Comparison of ENCODE assay signal across 8 cellular contexts in the genomic region with DNA sequence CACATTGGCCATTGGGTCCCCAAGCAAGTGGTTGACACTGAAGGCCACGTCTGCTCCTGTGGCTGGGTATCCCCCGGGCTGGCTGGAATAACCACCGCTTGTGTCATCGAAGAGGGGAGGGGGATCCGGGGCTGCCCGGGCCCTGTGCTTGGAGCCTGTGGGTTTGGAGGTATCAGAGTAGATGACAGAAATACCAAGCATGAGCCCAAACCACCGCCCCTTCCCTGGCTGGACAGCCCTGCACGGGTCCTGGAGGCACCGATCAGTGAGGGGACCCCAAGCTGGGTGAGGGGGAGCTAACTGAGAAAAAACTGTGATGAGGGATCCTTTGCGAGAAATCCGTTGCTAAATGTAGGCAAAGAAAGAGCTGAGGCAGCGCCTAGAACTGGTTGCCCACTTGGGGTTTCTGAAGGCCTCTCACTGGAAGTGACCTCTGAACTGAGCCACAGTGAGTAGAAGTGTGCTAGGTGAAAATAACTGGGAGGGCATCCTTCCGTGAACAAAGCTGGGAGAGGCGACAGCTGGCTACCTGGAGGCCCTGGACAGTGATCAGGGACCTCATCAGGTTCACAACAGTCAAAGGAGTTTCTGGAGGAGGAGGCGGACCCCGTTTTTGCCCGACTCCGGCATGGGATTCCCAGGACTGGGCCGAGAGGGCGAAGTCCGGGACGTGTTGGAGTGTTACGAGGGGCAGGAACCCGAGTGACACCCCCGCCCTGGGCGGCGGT. TPM values are rescaled to one million over a fixed set of nuclear protein-coding genes. Genes with fewer than 3 reads are reported as not detected.
DNase-seq lines count a peak whose midpoint lies in the region; ATAC-seq and TF ChIP-seq lines count a peak whose summit lies in the region.

No MANE protein-coding gene starts in this region.

- DNase-seq in activated T-cell treated with anti-CD3 and anti-CD28 coated beads, Interleukin-2, amount 50 U/mL, for 72 hours, result no peak
- DNase-seq in activated T-cell treated with anti-CD3 and anti-CD28 coated beads, Interleukin-2, amount 50 U/mL, for 1 hour, result no peak
- DNase-seq in T-cell (no peak), foreskin fibroblast (no peak), retina (peak; percentile 62), H4 (ENCODE audit: low spot score) (no peak), cerebellar cortex (ENCODE audit: low spot score) (no peak)

- peak overlapping the region; percentile 81 to 87 for H3K4me3 ChIP-seq in foreskin fibroblast (ENCODE audit: low read depth in 1 of 2, low read length in 2 of 2)

- H3K9me3 Mint-ChIP-seq in activated T-cell treated with anti-CD3 and anti-CD28 coated beads, Interleukin-2, amount 50 U/mL, for 72 hours, result no peaks in the 10 kb centered on the region
- no peaks in the 10 kb centered on the region for H3K9me3 Mint-ChIP-seq in T-cell

- CTCF ChIA-PET in T-cell (lab: Charles Lee), result interaction anchor here in 1 of 2 donors (1.0 to 2.5 kb wide), 7 partner anchors 16 to 150 kb away, joined by 3 to 34 read pairs (median 3); partner anchors contain the start of genes MRPL11 and NPAS4

- POLR2A ChIA-PET in T-cell (lab: Charles Lee), result interaction anchor here (0.6 to 1.4 kb wide), 7 partner anchors 20 to 967 kb away, joined by 3 to 8 read pairs (median 4); partner anchors contain the start of genes CD248 (in 1 of the 2), RAB1B (in 1 of the 2) and RBM4B (in 1 of the 2)

- ATAC-seq in activated T-cell treated with anti-CD3 and anti-CD28 coated beads, Interleukin-2, amount 50 U/mL, for 72 hours (replicated peaks in 1 of 2), result no peak
- no peak for ATAC-seq in T-cell (replicated peaks in 1 of 4)
- no peak for ATAC-seq in HG02623 (IDR thresholded peaks at IDR 0.05; ENCODE audit: unreplicated experiment)

- peak overlapping the region; percentile 52 for H3K27ac Mint-ChIP-seq in activated T-cell treated with anti-CD3 and anti-CD28 coated beads, Interleukin-2, amount 50 U/mL, for 72 hours
- H3K27ac Mint-ChIP-seq in T-cell, result peak overlapping the region; percentile 79 to 84

- H3K4me1 Mint-ChIP-seq in activated T-cell treated with anti-CD3 and anti-CD28 coated beads, Interleukin-2, amount 50 U/mL, for 72 hours (ENCODE audit: low read depth), result peaks cover 28% of the 10 kb centered on the region
- peaks cover 33 to 47% (median 37%) of the 10 kb centered on the region in 3 donors for H3K4me1 Mint-ChIP-seq in T-cell

- no peak for TF ChIP-seq CTCF in foreskin fibroblast (IDR thresholded peaks at IDR 0.05; ENCODE audit: low read depth, low read length)

- peak overlapping the region; percentile 92 to 93 for H3K4me3 Mint-ChIP-seq in activated T-cell treated with anti-CD3 and anti-CD28 coated beads, Interleukin-2, amount 50 U/mL, for 72 hours
- peak overlapping the region; percentile 84 to 93 (median 89) for H3K4me3 Mint-ChIP-seq in T-cell

- H3K36me3 Mint-ChIP-seq in activated T-cell treated with anti-CD3 and anti-CD28 coated beads, Interleukin-2, amount 50 U/mL, for 72 hours (ENCODE audit: insufficient read depth in 2 of 2), result peaks cover 0 to 2% of the 10 kb centered on the region in 2 donors
- H3K36me3 Mint-ChIP-seq in T-cell, result no peaks in the 10 kb centered on the region

- H3K27me3 Mint-ChIP-seq in activated T-cell treated with anti-CD3 and anti-CD28 coated beads, Interleukin-2, amount 50 U/mL, for 72 hours (ENCODE audit: low read depth), result peaks cover 21% of the 10 kb centered on the region
- peaks cover 9 to 14% of the 10 kb centered on the region in 2 donors for H3K27me3 Mint-ChIP-seq in T-cell

RNA-seq across cellular contexts. Expression of gene YIF1A, which starts 0.6 kb away (rescaled TPM):
- total RNA-seq in activated T-cell treated with anti-CD3 and anti-CD28 coated beads, Interleukin-2, amount 50 U/mL, for 72 hours, result 10 to 100 TPM; 42.9 to 50.8 TPM
- total RNA-seq in T-cell, result 10 to 100 TPM; 24.5 to 63.3 (median 56.9) TPM
- total RNA-seq in H4 (2014; rRNA removed; shearing (Covaris generic)), result 114 and 120 TPM in 2 replicates

RNA-seq across cellular contexts. Expression of gene TMEM151A, which starts 3.4 kb away (rescaled TPM):
- total RNA-seq in activated T-cell treated with anti-CD3 and anti-CD28 coated beads, Interleukin-2, amount 50 U/mL, for 72 hours, result under 1 TPM in 1 of 2 donors, not detected in 1; 0.10 TPM
- under 1 TPM in 4 of 5 donors, not detected in 1; 0.19 to 0.33 (median 0.23) TPM for total RNA-seq in T-cell
- 0.08 and 0.10 TPM in 2 replicates for total RNA-seq in H4 (2014; rRNA removed; shearing (Covaris generic))

RNA-seq across cellular contexts. Expression of gene CNIH2, which starts 10.3 kb away (rescaled TPM):
- 1 to 10 TPM; 1.2 to 3.5 TPM for total RNA-seq in activated T-cell treated with anti-CD3 and anti-CD28 coated beads, Interleukin-2, amount 50 U/mL, for 72 hours
- total RNA-seq in T-cell, result 1 to 10 TPM; 1.9 to 9.9 (median 2.7) TPM
- 8.4 and 10.8 TPM in 2 replicates for total RNA-seq in H4 (2014; rRNA removed; shearing (Covaris generic))

RNA-seq across cellular contexts. Expression of gene RAB1B, which starts 19.9 kb away (rescaled TPM):
- total RNA-seq in activated T-cell treated with anti-CD3 and anti-CD28 coated beads, Interleukin-2, amount 50 U/mL, for 72 hours, result 100 to 1,000 TPM; 127 to 139 TPM
- total RNA-seq in T-cell, result 10 to 100 TPM; 60.7 to 98.8 (median 95.2) TPM
- 98.6 and 111 TPM in 2 replicates for total RNA-seq in H4 (2014; rRNA removed; shearing (Covaris generic))

RNA-seq across cellular contexts. Expression of gene CD248, which starts 28.5 kb away (rescaled TPM):
- 1 to 10 TPM; 3.0 to 3.9 TPM for total RNA-seq in activated T-cell treated with anti-CD3 and anti-CD28 coated beads, Interleukin-2, amount 50 U/mL, for 72 hours
- total RNA-seq in T-cell, result 10 to 100 TPM in 2 of 5 donors, 1 to 10 TPM in 3; 2.5 to 14.7 (median 8.7) TPM
- not detected in 2 replicates for total RNA-seq in H4 (2014; rRNA removed; shearing (Covaris generic))
